1 cellular context compared by ENCODE assay signal in genomic region chr4:1521821-1522361, GRCh38.
TF ChIP-seq lines count a peak whose summit lies in the region.

No MANE protein-coding gene starts in this region.

TF ChIP-seq in H1, 55 proteins besides CTCF, POLR2A, EP300 and RAD21:
- TF ChIP-seq SAP30 (IDR thresholded peaks at IDR 0.05; ENCODE audit: insufficient read depth, insufficient replicate concordance, low read length): no peak
- TF ChIP-seq RFX5 (IDR thresholded peaks at IDR 0.05; ENCODE audit: borderline replicate concordance, low read depth, low read length): no peak
- TF ChIP-seq TBP (IDR thresholded peaks at IDR 0.05; ENCODE audit: low read depth, low read length): no peak
- no peak for TF ChIP-seq KDM5A (IDR thresholded peaks at IDR 0.05; ENCODE audit: low read length)
- TF ChIP-seq ASH2L (IDR thresholded peaks at IDR 0.05; ENCODE audit: low read length): no peak
- no peak for TF ChIP-seq RBBP5 (IDR thresholded peaks at IDR 0.05; ENCODE audit: borderline replicate concordance, low read depth, low read length)
- no peak for TF ChIP-seq POU5F1 (IDR thresholded peaks at IDR 0.05; ENCODE audit: low read depth, low read length)
TF ChIP-seq in H1: peak in this region for 0.
